In genomic region chr3:188978772-188979171, GRCh38 we compare ENCODE assay signal across 13 cellular contexts.
DNase-seq lines count a peak whose midpoint lies in the region; ATAC-seq and TF ChIP-seq lines count a peak whose summit lies in the region.
"Had no signal": no experiment of that assay in that cellular context is flagged by ENCODE, and none has a peak within 500 bp of the region (broad histone marks: within the 10 kb centered on the region; RNA-seq: fewer than 3 reads in every experiment).

No MANE protein-coding gene starts in this region.

- DNase-seq in AG10803 (ENCODE audit: low read depth), result peak; percentile 71
- DNase-seq in NCI-H1092 treated with DMSO at 0.1 percent for 48 hours (lab: John Stamatoyannopoulos, UW), result peak; percentile 70
- no peak for DNase-seq in esophagus muscularis mucosa (ENCODE audit: extremely low spot score)
- no peak for DNase-seq in osteoblast (ENCODE audit: insufficient read length, low spot score, missing footprints)
- no peak for DNase-seq in OCI-M1 (lab: John Stamatoyannopoulos, UW)
- no peak for DNase-seq in kidney tubule cell (ENCODE audit: low spot score)
- DNase-seq in activated CD8-positive, alpha-beta memory T cell treated with anti-CD3 and anti-CD28 coated beads, Interleukin-2, amount 50 U/mL, for 48 hours, result no peak
- DNase-seq: activated effector memory CD4-positive, alpha-beta T cell treated with anti-CD3 and anti-CD28 coated beads, Interleukin-2, amount 50 U/mL, for 16 hours; NK-92 treated with Interleukin-12 subunit alpha and Interleukin-12 subunit beta, amount 100 ng/mL, for 24 hours; stimulated activated CD4-positive, alpha-beta T cell treated with anti-CD3 and anti-CD28 coated beads, Interleukin-12 subunit alpha, Interleukin-12 subunit beta, amount 100 ng/mL, for 4 hours; stimulated activated naive CD8-positive, alpha-beta T cell treated with anti-CD3 and anti-CD28 coated beads, Interleukin-15, amount 100 ng/mL, for 72 hours had no signal

- H2AFZ ChIP-seq in osteoblast (ENCODE audit: low read length), result no peak overlapping the region

- H3K4me1 ChIP-seq in esophagus muscularis mucosa, result peaks cover 0 to 22% (median 20%) of the 10 kb centered on the region in 4 donors
- peaks cover 30% of the 10 kb centered on the region for H3K4me1 ChIP-seq in osteoblast (ENCODE audit: insufficient read depth, low read length)

- no peaks in the 10 kb centered on the region for H4K20me1 ChIP-seq in osteoblast (ENCODE audit: insufficient read depth, low read length)

- no peaks in the 10 kb centered on the region for H3K36me3 ChIP-seq in esophagus muscularis mucosa
- no peaks in the 10 kb centered on the region for H3K36me3 ChIP-seq in osteoblast (ENCODE audit: insufficient read depth, low read length)

- H3K4me2 ChIP-seq in osteoblast (ENCODE audit: insufficient read depth, low read length), result peak overlapping the region; percentile 30

- TF ChIP-seq EP300 in esophagus muscularis mucosa (IDR thresholded peaks at IDR 0.05), result no peak

- H3K9me3 ChIP-seq in esophagus muscularis mucosa (no peaks in the 10 kb centered on the region), osteoblast (ENCODE audit: low read depth, low read length) (no peaks in the 10 kb centered on the region)

- WGBS in esophagus muscularis mucosa, result 28% methylated on average over 4 of the region's 4 CpGs

- H3K27ac ChIP-seq in esophagus muscularis mucosa (replicated peaks in 1 of 4) (peak overlapping the region in 3 of 4 donors; percentile 24 to 50 (median 47)), osteoblast (ENCODE audit: low read depth, low read length) (no peak overlapping the region)

- H3K27me3 ChIP-seq in esophagus muscularis mucosa (no peaks in the 10 kb centered on the region), osteoblast (ENCODE audit: insufficient read depth, low read length) (no peaks in the 10 kb centered on the region)

- no peaks in the 10 kb centered on the region for H3K79me2 ChIP-seq in osteoblast (ENCODE audit: insufficient read depth, low read length)

- TF ChIP-seq CTCF in AG10803 (conservative IDR thresholded peaks at IDR 0.05; ENCODE audit: low read length) (no peak), esophagus muscularis mucosa (IDR thresholded peaks at IDR 0.05) (no peak), osteoblast (IDR thresholded peaks at IDR 0.05; ENCODE audit: extremely low read depth, low read depth, low read length) (no peak)

- ATAC-seq in GM18861 (IDR thresholded peaks at IDR 0.05; ENCODE audit: unreplicated experiment), result no peak
- ATAC-seq: K562; stimulated activated naive CD8-positive, alpha-beta T cell treated with anti-CD3 and anti-CD28 coated beads, Interleukin-15, amount 100 ng/mL, for 72 hours had no signal

- intact Hi-C loops in esophagus muscularis mucosa (cut with DNase I), result loop anchor here (5.0 kb wide), 1 partner anchor 169 kb away; no protein-coding TSS in a partner anchor

- H3K4me3 ChIP-seq in AG10803 (ENCODE audit: low read length) (no peak overlapping the region), esophagus muscularis mucosa (peak overlapping the region in 1 of 4 donors; percentile 5), osteoblast (ENCODE audit: insufficient read depth, low read length) (no peak overlapping the region)
- H3K4me3 ChIP-seq: K562 had no signal

- TF ChIP-seq POLR2A in esophagus muscularis mucosa (IDR thresholded peaks at IDR 0.05; ENCODE audit: low read depth), result no peak

Comparison
In these comparisons a context has a peak if more than half of its experiments do, and no peak if none do; other contexts are left out.
1. DNase-seq: peak in AG10803 (single experiment) and NCI-H1092 treated with DMSO at 0.1 percent for 48 hours (single experiment); none in esophagus muscularis mucosa (single experiment), osteoblast (single experiment), OCI-M1 (single experiment), kidney tubule cell (single experiment) and activated CD8-positive, alpha-beta memory T cell treated with anti-CD3 and anti-CD28 coated beads, Interleukin-2, amount 50 U/mL, for 48 hours (single experiment).